Comparison of ENCODE assay signal across 20 cellular contexts in the genomic region with DNA sequence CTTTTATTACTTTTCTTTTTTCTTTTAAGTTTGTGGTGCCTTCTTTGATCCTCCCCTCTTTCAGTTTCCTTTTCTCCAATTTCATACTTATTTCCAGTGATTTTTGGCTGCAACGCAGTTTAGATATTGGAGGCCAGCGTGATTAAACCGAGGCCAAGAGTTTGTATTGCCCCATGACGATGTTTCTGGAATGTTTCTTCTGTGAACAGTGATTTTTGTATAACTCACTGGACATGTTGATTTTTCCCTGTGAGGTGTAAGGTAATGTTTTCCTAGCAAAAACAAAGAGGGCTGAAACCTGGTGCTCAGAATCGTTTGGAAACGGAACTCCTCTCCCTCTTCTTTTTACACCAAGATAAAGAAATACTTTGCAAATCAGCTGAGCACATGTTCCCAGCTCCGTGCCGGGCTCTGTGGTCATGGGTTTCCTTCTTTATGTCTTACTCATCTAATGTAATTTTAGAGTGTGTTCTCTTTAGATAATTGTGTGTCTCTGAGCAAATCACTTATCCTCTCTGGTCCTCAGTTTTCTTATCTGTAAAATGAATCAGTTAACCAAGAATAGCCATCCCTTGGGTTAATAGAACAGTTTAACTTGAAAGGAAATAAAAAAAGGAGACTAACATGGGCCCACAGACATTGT.
A peak's percentile ranks its signal among the peaks of the same experiment; 100 is the strongest.
DNase-seq lines count a peak whose midpoint lies in the region; ATAC-seq, FAIRE-seq and TF ChIP-seq lines count a peak whose summit lies in the region.
"Had no signal": no experiment of that assay in that cellular context is flagged by ENCODE, and none has a peak within 500 bp of the region (broad histone marks: within the 10 kb centered on the region; RNA-seq: fewer than 3 reads in every experiment).

No MANE protein-coding gene starts in this region.

- H3K36me3 Mint-ChIP-seq in T-helper 17 cell (ENCODE audit: low read depth) = peaks cover 3% of the 10 kb centered on the region
- no peaks in the 10 kb centered on the region for H3K36me3 Mint-ChIP-seq in natural killer cell
- H3K36me3 Mint-ChIP-seq: natural killer cell treated with Interleukin-12 subunit alpha and Interleukin-12 subunit beta and Interleukin-15 and Interleukin-18, amount 100 ng/mL, for 72 hours had no signal

- H3K4me1 ChIP-seq in mucosa of stomach (ENCODE audit: control insufficient read depth, insufficient read depth, low read length) = peaks cover 8% of the 10 kb centered on the region
- H3K4me1 ChIP-seq in thyroid gland = peaks cover 10 to 21% of the 10 kb centered on the region in 2 donors

- DNase-seq in T-helper 17 cell (no peak), coronary artery (ENCODE audit: low spot score) (no peak), thyroid gland (peak in 1 of 2 donors; percentile 20), D721Med (ENCODE audit: insufficient read length, low spot score) (no peak), natural killer cell (no peak), inferior parietal cortex (ENCODE audit: extremely low spot score) (no peak)
- DNase-seq: activated CD8-positive, alpha-beta T cell treated with anti-CD3 and anti-CD28 coated beads, Interleukin-2, amount 10 ng/mL, durations not matched to agents 7 days and 5 days; amygdala; C1 segment of cervical spinal cord; dermis blood vessel endothelial cell; HCEC 1CT; Karpas-422; NCI-H1694; NCI-H446 treated with DMSO at 0.1 percent for 48 hours; stimulated activated naive CD4-positive, alpha-beta T cell treated with Interleukin-2 at 50 U/mL for 16 hours had no signal

- H3K27ac ChIP-seq in coronary artery (peak overlapping the region; percentile 17 to 40), thyroid gland (peak overlapping the region; percentile 86 to 95 (median 87))

- H3K27me3 Mint-ChIP-seq in T-helper 17 cell = no peaks in the 10 kb centered on the region
- H3K27me3 Mint-ChIP-seq in natural killer cell (ENCODE audit: low read depth in 2 of 2) = no peaks in the 10 kb centered on the region
- H3K27me3 Mint-ChIP-seq: natural killer cell treated with Interleukin-12 subunit alpha and Interleukin-12 subunit beta and Interleukin-15 and Interleukin-18, amount 100 ng/mL, for 72 hours had no signal

- no peaks in the 10 kb centered on the region for H3K9me3 Mint-ChIP-seq in natural killer cell
- H3K9me3 Mint-ChIP-seq: activated T-helper 2 cell treated with anti-CD3 and anti-CD28 coated beads, Interferon-gamma antibody, Interleukin-2, Interleukin-4, amounts not matched to agents 10 μg/mL and 5 μg/mL and 100 μg/mL, durations not matched to agents 14 hours and 24 hours and 36 hours; natural killer cell treated with Interleukin-12 subunit alpha and Interleukin-12 subunit beta and Interleukin-15 and Interleukin-18, amount 100 ng/mL, for 72 hours had no signal

- peaks cover 4% of the 10 kb centered on the region for H3K4me1 Mint-ChIP-seq in T-helper 17 cell
- H3K4me1 Mint-ChIP-seq in natural killer cell = no peaks in the 10 kb centered on the region

- H3K27ac Mint-ChIP-seq in T-helper 17 cell = peak overlapping the region; percentile 27
- H3K27ac Mint-ChIP-seq in natural killer cell = no peak overlapping the region
- H3K27ac Mint-ChIP-seq: activated CD8-positive, alpha-beta T cell treated with anti-CD3 and anti-CD28 coated beads, Interleukin-2, amount 10 ng/mL, durations not matched to agents 7 days and 5 days; activated T-helper 2 cell treated with anti-CD3 and anti-CD28 coated beads, Interferon-gamma antibody, Interleukin-2, Interleukin-4, amounts not matched to agents 10 μg/mL and 5 μg/mL and 100 μg/mL, durations not matched to agents 14 hours and 24 hours and 36 hours; natural killer cell treated with Interleukin-12 subunit alpha and Interleukin-12 subunit beta and Interleukin-15 and Interleukin-18, amount 100 ng/mL, for 72 hours had no signal

- peak overlapping the region; percentile 9 for H3K9ac ChIP-seq in mucosa of stomach (ENCODE audit: low read length)

- FAIRE-seq in D721Med (lab: Jason Lieb, UNC) = no peak
- FAIRE-seq: GM12891 had no signal

- peak in 1 of 2 donors; percentile 6 for TF ChIP-seq POLR2A in thyroid gland (IDR thresholded peaks at IDR 0.05)

- H3K4me3 Mint-ChIP-seq in T-helper 17 cell (no peak overlapping the region), natural killer cell (no peak overlapping the region)
- H3K4me3 Mint-ChIP-seq: activated CD8-positive, alpha-beta T cell treated with anti-CD3 and anti-CD28 coated beads, Interleukin-2, amount 10 ng/mL, durations not matched to agents 7 days and 5 days; natural killer cell treated with Interleukin-12 subunit alpha and Interleukin-12 subunit beta and Interleukin-15 and Interleukin-18, amount 100 ng/mL, for 72 hours had no signal

- WGBS in thyroid gland, 2 donors = 20 to 24% methylated on average over 8 of the region's 8 CpGs

- H3K4me3 ChIP-seq in coronary artery (peak overlapping the region; percentile 54), mucosa of stomach (ENCODE audit: low read length) (no peak overlapping the region), thyroid gland (replicated peaks in 1 of 3) (no peak overlapping the region)
- H3K4me3 ChIP-seq: skin epidermis had no signal

- H3K36me3 ChIP-seq in mucosa of stomach (ENCODE audit: control insufficient read depth, insufficient read depth, low read length) = no peaks in the 10 kb centered on the region
- no peaks in the 10 kb centered on the region for H3K36me3 ChIP-seq in thyroid gland

- no peak for TF ChIP-seq CTCF in coronary artery (IDR thresholded peaks at IDR 0.05)
- TF ChIP-seq CTCF in thyroid gland (IDR thresholded peaks at IDR 0.05) = no peak
- TF ChIP-seq CTCF in D721Med (IDR thresholded peaks at IDR 0.05; ENCODE audit: insufficient read depth, missing control alignments) = no peak
- TF ChIP-seq CTCF in natural killer cell (IDR thresholded peaks at IDR 0.05) = no peak

- intact Hi-C loops in thyroid gland (cut with DNase I) = no loop called here
- intact Hi-C loops in natural killer cell (cut with micrococcal nuclease) = no loop called here

- ATAC-seq in T-helper 17 cell (no peak), natural killer cell (no peak)
- ATAC-seq: activated CD8-positive, alpha-beta T cell treated with anti-CD3 and anti-CD28 coated beads, Interleukin-2, amount 10 ng/mL, durations not matched to agents 7 days and 5 days had no signal

- no peaks in the 10 kb centered on the region for H3K9me3 ChIP-seq in T-helper 17 cell (ENCODE audit: control insufficient read depth, low read length, poor library complexity, severe bottlenecking)
- H3K9me3 ChIP-seq in mucosa of stomach (ENCODE audit: control insufficient read depth, low read length) = no peaks in the 10 kb centered on the region
- no peaks in the 10 kb centered on the region for H3K9me3 ChIP-seq in thyroid gland

- H3K27me3 ChIP-seq in mucosa of stomach (ENCODE audit: control insufficient read depth, insufficient read depth, low read length) = no peaks in the 10 kb centered on the region
- H3K27me3 ChIP-seq in thyroid gland = no peaks in the 10 kb centered on the region
